Comparison of ENCODE assay signal across 8 cellular contexts in the genomic region with DNA sequence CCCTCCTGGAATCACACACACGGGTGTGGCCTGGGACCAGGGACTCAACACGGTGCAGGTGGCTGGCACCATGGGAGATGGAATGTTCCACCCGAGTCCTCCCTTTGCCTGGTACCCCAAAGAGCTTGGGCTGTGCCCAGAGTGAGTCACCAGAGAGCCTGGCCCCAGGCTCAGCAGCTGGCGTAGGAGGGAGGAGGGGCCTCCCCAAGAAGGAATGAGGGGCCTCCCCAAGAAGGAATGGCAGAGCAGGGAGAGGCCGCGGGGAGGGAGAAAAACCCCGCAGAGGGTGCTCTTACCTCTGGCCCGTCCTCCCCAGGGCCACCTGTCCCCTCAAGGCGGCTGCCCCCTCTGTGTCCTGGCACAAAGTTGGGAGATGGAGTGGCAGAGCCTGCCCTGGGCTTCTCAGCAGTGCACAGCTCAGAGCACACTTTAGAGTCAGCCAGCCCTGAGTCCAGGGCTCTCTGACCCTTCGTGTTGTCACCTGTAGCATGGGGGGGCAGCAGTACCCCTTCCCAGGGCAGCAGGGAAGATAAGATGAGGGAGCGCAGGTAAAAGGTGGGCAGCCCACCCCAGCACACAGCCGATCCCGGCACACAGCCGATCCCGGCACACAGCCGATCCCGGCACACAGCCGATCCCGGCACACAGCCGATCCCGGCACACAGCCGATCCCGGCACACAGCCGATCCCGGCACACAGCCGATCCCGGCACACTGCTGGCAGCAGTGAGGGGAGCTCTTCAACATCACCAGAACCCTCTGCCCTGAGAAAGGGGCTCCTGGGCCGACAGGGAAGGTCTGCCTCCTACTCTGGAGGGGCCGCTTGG. TPM values are rescaled to one million over a fixed set of nuclear protein-coding genes. Genes with fewer than 3 reads are reported as not detected.
DNase-seq lines count a peak whose midpoint lies in the region; TF ChIP-seq lines count a peak whose summit lies in the region.

No MANE protein-coding gene starts in this region.

- peak overlapping the region; percentile 97 for H3K27ac ChIP-seq in BLaER1
- H3K27ac ChIP-seq in muscle layer of duodenum (ENCODE audit: low read length): no peak overlapping the region
- no peak overlapping the region for H3K27ac ChIP-seq in ovary

- no peak for TF ChIP-seq EP300 in ovary (IDR thresholded peaks at IDR 0.05)

- no peak for TF ChIP-seq POLR2A in ovary (IDR thresholded peaks at IDR 0.05)

- peak; percentile 61 for DNase-seq in HPDE6-E6E7 (ENCODE audit: extremely low spot score)
- peak; percentile 28 for DNase-seq in activated naive CD8-positive, alpha-beta T cell treated with anti-CD3 and anti-CD28 coated beads for 36 hours
- DNase-seq in iPS-NIHi7 (ENCODE audit: extremely low spot score): no peak
- no peak for DNase-seq in HK-2 (ENCODE audit: unreplicated experiment)
- no peak for DNase-seq in ovary
- no peak for DNase-seq in hippocampal formation (lab: John Stamatoyannopoulos, UW)

- H3K4me1 Mint-ChIP-seq in activated naive CD8-positive, alpha-beta T cell treated with anti-CD3 and anti-CD28 coated beads for 36 hours: peaks cover 30% of the 10 kb centered on the region

- H3K27ac Mint-ChIP-seq in activated naive CD8-positive, alpha-beta T cell treated with anti-CD3 and anti-CD28 coated beads for 36 hours: peak overlapping the region; percentile 97

- no peak for TF ChIP-seq CTCF in ovary (IDR thresholded peaks at IDR 0.05)

- H3K4me3 ChIP-seq in BLaER1: peak overlapping the region; percentile 73
- H3K4me3 ChIP-seq in muscle layer of duodenum (ENCODE audit: low read depth in 1 of 2, low read length in 2 of 2): peak overlapping the region; percentile 0 to 28
- H3K4me3 ChIP-seq in ovary: no peak overlapping the region

- peaks cover 38% of the 10 kb centered on the region for H3K36me3 Mint-ChIP-seq in activated naive CD8-positive, alpha-beta T cell treated with anti-CD3 and anti-CD28 coated beads for 36 hours

- intact Hi-C loops in ovary (cut with DNase I): no loop called here

- peaks cover 2% of the 10 kb centered on the region for H3K9me3 Mint-ChIP-seq in activated naive CD8-positive, alpha-beta T cell treated with anti-CD3 and anti-CD28 coated beads for 36 hours

- H3K36me3 ChIP-seq in BLaER1: peaks cover 18% of the 10 kb centered on the region
- H3K36me3 ChIP-seq in muscle layer of duodenum (ENCODE audit: control insufficient read depth in 1 of 2, insufficient read depth in 2 of 2, low read length in 2 of 2): no peaks in the 10 kb centered on the region
- H3K36me3 ChIP-seq in ovary: no peaks in the 10 kb centered on the region

- H3K27me3 Mint-ChIP-seq in activated naive CD8-positive, alpha-beta T cell treated with anti-CD3 and anti-CD28 coated beads for 36 hours: no peaks in the 10 kb centered on the region

- H3K9me3 ChIP-seq in BLaER1 (peaks cover 8% of the 10 kb centered on the region; the same call in 1 of the 2 replicates), muscle layer of duodenum (ENCODE audit: control insufficient read depth in 1 of 2, low read length in 2 of 2) (no peaks in the 10 kb centered on the region), ovary (no peaks in the 10 kb centered on the region)

- WGBS in ovary, 3 donors: 70 to 77% (median 75%) methylated on average over 28 to 29 of the region's 29 CpGs

- H3K27me3 ChIP-seq in BLaER1 (no peaks in the 10 kb centered on the region), muscle layer of duodenum (ENCODE audit: low read depth, low read length) (peaks cover 4% of the 10 kb centered on the region), ovary (no peaks in the 10 kb centered on the region)

- peak overlapping the region; percentile 99 for H3K4me2 ChIP-seq in BLaER1

- peak overlapping the region; percentile 87 for H3K9ac ChIP-seq in BLaER1

- peaks cover 76% of the 10 kb centered on the region for H3K4me1 ChIP-seq in BLaER1
- H3K4me1 ChIP-seq in muscle layer of duodenum (ENCODE audit: control insufficient read depth in 1 of 2, insufficient read depth in 2 of 2, low read length in 2 of 2): no peaks in the 10 kb centered on the region
- no peaks in the 10 kb centered on the region for H3K4me1 ChIP-seq in ovary (ENCODE audit: insufficient read depth)

- H4K20me1 ChIP-seq in BLaER1: peaks cover 21% of the 10 kb centered on the region; the same call in 1 of the 2 replicates

- H3K4me3 Mint-ChIP-seq in activated naive CD8-positive, alpha-beta T cell treated with anti-CD3 and anti-CD28 coated beads for 36 hours: peak overlapping the region; percentile 97

RNA-seq across cellular contexts. Expression of gene KCNAB2, which starts 20.2 kb away (rescaled TPM):
- total RNA-seq in activated naive CD8-positive, alpha-beta T cell treated with anti-CD3 and anti-CD28 coated beads for 36 hours: 100 to 1,000 TPM; 209 to 218 TPM
- total RNA-seq in ovary: 10 to 100 TPM in 2 of 7 donors, 1 to 10 TPM in 5; 2.9 to 18.3 (median 8.0) TPM
- 1 to 10 TPM; 5.4 to 6.3 TPM for polyA plus RNA-seq in ovary

RNA-seq across cellular contexts. Expression of gene NPHP4, which starts 33.3 kb away (rescaled TPM):
- 10 to 100 TPM; 11.4 to 12.6 TPM for total RNA-seq in activated naive CD8-positive, alpha-beta T cell treated with anti-CD3 and anti-CD28 coated beads for 36 hours
- 10 to 100 TPM in 6 of 7 donors, 1 to 10 TPM in 1; 7.9 to 20.8 (median 11.0) TPM for total RNA-seq in ovary
- 1 to 10 TPM; 1.5 to 5.7 TPM for polyA plus RNA-seq in ovary

Comparison
In these comparisons a context has a peak if more than half of its experiments do, and no peak if none do; other contexts are left out.
1. DNase-seq: peak in HPDE6-E6E7 (single experiment) and activated naive CD8-positive, alpha-beta T cell treated with anti-CD3 and anti-CD28 coated beads for 36 hours (single experiment); none in iPS-NIHi7 (single experiment), HK-2 (single experiment), ovary (0 of 5) and hippocampal formation (0 of 2).
2. RNA of gene KCNAB2, which starts 20.2 kb away (total RNA-seq): 209 to 218 TPM in activated naive CD8-positive, alpha-beta T cell treated with anti-CD3 and anti-CD28 coated beads for 36 hours; 2.9 to 18.3 TPM in ovary; every median in the first group is over 10 times any median in the second.